Comparison of ENCODE assay signal across 13 cellular contexts in genomic region chr15:58165661-58166060, GRCh38. TPM values are rescaled to one million over a fixed set of nuclear protein-coding genes. Genes with fewer than 3 reads are reported as not detected.
DNase-seq lines count a peak whose midpoint lies in the region; ATAC-seq and TF ChIP-seq lines count a peak whose summit lies in the region.
"Had no signal": no experiment of that assay in that cellular context is flagged by ENCODE, and none has a peak within 500 bp of the region (broad histone marks: within the 10 kb centered on the region; RNA-seq: fewer than 3 reads in every experiment).

No MANE protein-coding gene starts in this region.

- TF ChIP-seq POLR2A in right lobe of liver (IDR thresholded peaks at IDR 0.05) (no peak), spleen (IDR thresholded peaks at IDR 0.05) (no peak)

- H3K27ac ChIP-seq in dorsolateral prefrontal cortex: no peak overlapping the region
- H3K27ac ChIP-seq in right lobe of liver: no peak overlapping the region
- H3K27ac ChIP-seq in mesenchymal stem cell (ENCODE audit: low read length, poor library complexity, severe bottlenecking): no peak overlapping the region
- no peak overlapping the region for H3K27ac ChIP-seq in spleen
- H3K27ac ChIP-seq: C4-2B, WERI-Rb-1 had no signal

- H4K91ac ChIP-seq in mesenchymal stem cell (ENCODE audit: low read length): no peak overlapping the region

- H3K9me3 ChIP-seq in right lobe of liver (no peaks in the 10 kb centered on the region), mesenchymal stem cell (ENCODE audit: control insufficient read depth, low read length) (no peaks in the 10 kb centered on the region), spleen (no peaks in the 10 kb centered on the region)
- H3K9me3 ChIP-seq: mucosa of descending colon had no signal

- peak; percentile 79 to 89 (median 80) for ATAC-seq in right lobe of liver
- no peak for ATAC-seq in HG03521 (IDR thresholded peaks at IDR 0.05; ENCODE audit: unreplicated experiment)
- ATAC-seq: mucosa of descending colon had no signal

- H3K27me3 ChIP-seq in dorsolateral prefrontal cortex (peaks cover 0 to 6% (median 0%) of the 10 kb centered on the region in 45 donors), right lobe of liver (no peaks in the 10 kb centered on the region), mesenchymal stem cell (ENCODE audit: control insufficient read depth in 1 of 2, insufficient read depth in 1 of 2, low read length in 2 of 2) (peaks cover 0 to 27% of the 10 kb centered on the region in 2 experiments), spleen (replicated peaks in 1 of 7) (peaks cover 0 to 6% (median 0%) of the 10 kb centered on the region in 7 donors)

- intact Hi-C loops in Calu3 (cut with micrococcal nuclease; ENCODE audit: unreplicated experiment) (no loop called here), dorsolateral prefrontal cortex (cut with DNase I) (no loop called here), right lobe of liver (cut with DNase I) (no loop called here), spleen (cut with DNase I; ENCODE audit: low total_unique reads) (no loop called here)

- no peaks in the 10 kb centered on the region for H3K4me1 Mint-ChIP-seq in Calu3 (ENCODE audit: low read depth, unreplicated experiment)

- H2AFZ ChIP-seq in mesenchymal stem cell (ENCODE audit: low read depth, low read length): no peak overlapping the region

- H2BK12ac ChIP-seq in mesenchymal stem cell (ENCODE audit: low read length in 2 of 2): no peak overlapping the region

- H3K4me2 ChIP-seq in mesenchymal stem cell (ENCODE audit: low read length, poor library complexity, severe bottlenecking): no peak overlapping the region

- H3K4me3 ChIP-seq in dorsolateral prefrontal cortex: no peak overlapping the region
- H3K4me3 ChIP-seq in right lobe of liver: no peak overlapping the region
- no peak overlapping the region for H3K4me3 ChIP-seq in mesenchymal stem cell (ENCODE audit: insufficient read depth in 1 of 2, low read depth in 1 of 2, low read length in 2 of 2)
- no peak overlapping the region for H3K4me3 ChIP-seq in spleen
- H3K4me3 ChIP-seq: mucosa of descending colon had no signal

- no peak overlapping the region for H2BK15ac ChIP-seq in mesenchymal stem cell (ENCODE audit: low read depth, poor library complexity, severe bottlenecking)

- H2AK5ac ChIP-seq in mesenchymal stem cell (ENCODE audit: low read length, severe bottlenecking): no peak overlapping the region

- no peak overlapping the region for H4K8ac ChIP-seq in mesenchymal stem cell (ENCODE audit: low read length)

- H3K36me3 Mint-ChIP-seq in Calu3 (ENCODE audit: insufficient read depth, unreplicated experiment): no peaks in the 10 kb centered on the region

- H3K4me3 Mint-ChIP-seq in Calu3 (ENCODE audit: low read depth, unreplicated experiment): no peak overlapping the region

- H3K27me3 Mint-ChIP-seq in Calu3 (ENCODE audit: unreplicated experiment): peaks cover 95% of the 10 kb centered on the region

- H3K18ac ChIP-seq in mesenchymal stem cell (ENCODE audit: low read depth in 1 of 2, low read length in 2 of 2): no peak overlapping the region

- no peak overlapping the region for H3K14ac ChIP-seq in mesenchymal stem cell (ENCODE audit: low read length in 2 of 2)

- DNase-seq in Calu3 (peak; percentile 10), NCI-H1694 (lab: John Stamatoyannopoulos, UW) (peak; percentile 6), dorsolateral prefrontal cortex (peak in 6 of 10 donors; percentile 22 to 55 (median 38)), right lobe of liver (peak; percentile 74 to 83 (median 82)), epidermal melanocyte (ENCODE audit: insufficient read length, low spot score) (no peak), mesenchymal stem cell (no peak), spleen (no peak)
- DNase-seq: Kasumi-1, NCI-H526, WERI-Rb-1 had no signal

- H3K4me1 ChIP-seq in right lobe of liver (peaks cover 0 to 23% (median 8%) of the 10 kb centered on the region in 4 donors), mesenchymal stem cell (ENCODE audit: control insufficient read depth, insufficient read depth, low read depth, low read length) (no peaks in the 10 kb centered on the region), spleen (no peaks in the 10 kb centered on the region)

- H3K23ac ChIP-seq in mesenchymal stem cell (ENCODE audit: low read length in 2 of 2): no peak overlapping the region

- no peak overlapping the region for H2BK5ac ChIP-seq in mesenchymal stem cell (ENCODE audit: low read depth, low read length, poor library complexity, severe bottlenecking)

- BruUV-seq in Calu3 (replicated peaks; lab: Mats Ljungman, UMichigan): no TSS peak

- no peak overlapping the region for H3K4ac ChIP-seq in mesenchymal stem cell (ENCODE audit: low read depth in 1 of 2, low read length in 2 of 2)

- no peak overlapping the region for H2BK120ac ChIP-seq in mesenchymal stem cell (ENCODE audit: low read depth, low read length)

- H3K36me3 ChIP-seq in right lobe of liver: peaks cover 0 to 46% (median 14%) of the 10 kb centered on the region in 4 donors
- H3K36me3 ChIP-seq in mesenchymal stem cell (ENCODE audit: control insufficient read depth in 1 of 2, insufficient read depth in 2 of 2, low read depth in 1 of 2, low read length in 2 of 2): no peaks in the 10 kb centered on the region
- H3K36me3 ChIP-seq in spleen: peaks cover 0 to 45% (median 0%) of the 10 kb centered on the region in 6 donors
- H3K36me3 ChIP-seq: WERI-Rb-1 had no signal

- no peaks in the 10 kb centered on the region for H3K79me1 ChIP-seq in mesenchymal stem cell (replicated peaks; ENCODE audit: low read length, poor library complexity, severe bottlenecking)

- TF ChIP-seq CTCF in Calu3 (IDR thresholded peaks at IDR 0.05; ENCODE audit: unreplicated experiment) (no peak), dorsolateral prefrontal cortex (IDR thresholded peaks at IDR 0.05 in 54 of 56, conservative IDR thresholded peaks at IDR 0.05 in 2 of 56; ENCODE audit: low read depth in 1 of 56, partially characterized antibody in 56 of 56) (no peak), right lobe of liver (IDR thresholded peaks at IDR 0.05) (no peak), spleen (IDR thresholded peaks at IDR 0.05 in 8 of 11, conservative IDR thresholded peaks at IDR 0.05 in 3 of 11) (no peak)

- no peak overlapping the region for H3K27ac Mint-ChIP-seq in Calu3 (ENCODE audit: unreplicated experiment)

- no peaks in the 10 kb centered on the region for H3K9me3 Mint-ChIP-seq in Calu3 (ENCODE audit: low read depth, unreplicated experiment)

- CTCF ChIA-PET in Calu3 (lab: Charles Lee): no interaction called here

- no peak overlapping the region for H3K9ac ChIP-seq in mesenchymal stem cell (ENCODE audit: low read length)

RNA-seq across cellular contexts. Expression of gene AQP9, which starts 27.5 kb away (rescaled TPM):
- total RNA-seq in Calu3 (2022): not detected in 2 replicates
- 10 to 100 TPM in 2 of 120 experiments, 1 to 10 TPM in 114, under 1 TPM in 4; 0.42 to 11.8 (median 2.6) TPM for total RNA-seq in dorsolateral prefrontal cortex
- total RNA-seq in right lobe of liver: 100 to 1,000 TPM in 4 of 6 experiments, 10 to 100 TPM in 2; 72.9 to 350 (median 156) TPM
- polyA plus RNA-seq in mesenchymal stem cell (2013, experiment 1 of 2): not detected
- not detected for polyA plus RNA-seq in mesenchymal stem cell (2013, experiment 2 of 2)
- 100 to 1,000 TPM in 2 of 7 donors, 10 to 100 TPM in 5; 32.7 to 182 (median 72.9) TPM for total RNA-seq in spleen
- 1 to 10 TPM; 1.2 to 9.2 (median 6.1) TPM for polyA plus RNA-seq in spleen

Comparison
In these comparisons a context has a peak if more than half of its experiments do, and no peak if none do; other contexts are left out.
1. DNase-seq: peak in Calu3 (single experiment), NCI-H1694 (single experiment), dorsolateral prefrontal cortex (6 of 10) and right lobe of liver (3 of 3); none in epidermal melanocyte (single experiment), mesenchymal stem cell (single experiment) and spleen (single experiment).